In the genomic region with DNA sequence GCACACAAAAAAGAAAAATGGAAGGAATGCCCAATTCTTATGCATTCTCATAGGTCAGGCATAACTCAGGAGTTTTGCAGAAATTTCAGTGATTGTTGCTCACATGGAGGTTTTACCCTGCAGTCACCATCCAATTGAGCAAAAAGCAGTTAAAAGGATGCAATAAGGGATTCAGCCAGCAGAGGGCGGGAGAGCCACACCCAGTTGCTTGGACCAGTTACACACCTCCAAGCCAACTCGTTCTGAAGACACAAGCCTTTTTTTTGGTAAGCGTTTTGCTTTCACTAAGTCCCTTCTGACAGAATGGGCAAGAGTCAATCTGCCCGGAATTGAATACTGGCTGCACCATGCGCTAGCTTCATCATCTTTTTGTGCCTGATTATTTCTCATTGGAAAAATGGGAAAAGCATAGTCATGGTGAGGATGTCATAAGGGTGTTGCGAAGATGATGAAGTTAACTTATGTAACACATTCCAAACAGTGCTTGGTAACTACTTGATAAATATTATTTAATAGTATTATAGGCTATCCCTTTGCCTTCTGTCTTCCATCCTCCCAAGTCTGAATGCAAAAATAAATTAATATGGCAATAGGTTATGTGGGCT, we compare ENCODE assay signal across 8 cellular contexts.
DNase-seq lines count a peak whose midpoint lies in the region; ATAC-seq and TF ChIP-seq lines count a peak whose summit lies in the region.

No MANE protein-coding gene starts in this region.

- no peaks in the 10 kb centered on the region for H3K9me3 ChIP-seq in OCI-LY3 (ENCODE audit: insufficient read depth, low read length)
- H3K9me3 ChIP-seq in stomach, result no peaks in the 10 kb centered on the region

- TF ChIP-seq POLR2A in stomach (IDR thresholded peaks at IDR 0.05), result no peak

- H3K4me1 ChIP-seq in OCI-LY3 (ENCODE audit: low read length) (peaks cover 15% of the 10 kb centered on the region), stomach (peaks cover 0 to 7% (median 6%) of the 10 kb centered on the region in 4 donors)

- no peaks in the 10 kb centered on the region for H3K36me3 Mint-ChIP-seq in nephron (ENCODE audit: low read depth)

- H3K4me3 Mint-ChIP-seq in nephron, result no peak overlapping the region

- no peaks in the 10 kb centered on the region for H3K9me3 Mint-ChIP-seq in nephron

- peak overlapping the region in 2 of 3 experiments; percentile 13 to 35 for H3K27ac Mint-ChIP-seq in nephron

- DNase-seq in DMS 273 treated with DMSO at 0.1 percent for 48 hours (lab: John Stamatoyannopoulos, UW) (peak; percentile 36), HS-27A (ENCODE audit: low read depth) (peak; percentile 79), activated T-cell treated with anti-CD3 and anti-CD28 coated beads for 48 hours (ENCODE audit: low read depth) (peak; percentile 48), fibroblast of gingiva (ENCODE audit: low read depth) (peak; percentile 36), stomach (peak; percentile 78)

- H3K9ac ChIP-seq in OCI-LY3 (ENCODE audit: low read length), result no peak overlapping the region

- 26 to 31% (median 30%) methylated on average over 6 of the region's 6 CpGs for WGBS in stomach, 5 donors

- H3K27me3 Mint-ChIP-seq in nephron (ENCODE audit: low read depth), result no peaks in the 10 kb centered on the region

- no peak for TF ChIP-seq EP300 in stomach (IDR thresholded peaks at IDR 0.05)

- ATAC-seq in GM21423 (IDR thresholded peaks at IDR 0.05; ENCODE audit: unreplicated experiment), result peak; percentile 83

- peaks cover 5% of the 10 kb centered on the region for H3K36me3 ChIP-seq in OCI-LY3 (replicated peaks; ENCODE audit: low read depth, low read length)
- no peaks in the 10 kb centered on the region for H3K36me3 ChIP-seq in stomach

- H3K79me2 ChIP-seq in OCI-LY3 (ENCODE audit: low read length), result no peaks in the 10 kb centered on the region

- intact Hi-C loops in stomach (cut with DNase I; ENCODE audit: low total_unique reads), result no loop called here

- H3K4me3 ChIP-seq in OCI-LY3 (ENCODE audit: low read length) (peak overlapping the region; percentile 39), stomach (no peak overlapping the region)

- H3K27ac ChIP-seq in OCI-LY3 (ENCODE audit: low read length) (no peak overlapping the region), stomach (no peak overlapping the region)

- TF ChIP-seq CTCF in OCI-LY3 (IDR thresholded peaks at IDR 0.05; ENCODE audit: low read depth, low read length), result peak; percentile 97
- peak; percentile 86 to 94 (median 94) for TF ChIP-seq CTCF in nephron (IDR thresholded peaks at IDR 0.05; ENCODE audit: unreplicated experiment in 3 of 3)
- peak in 5 of 7 experiments; percentile 77 to 86 (median 80) for TF ChIP-seq CTCF in stomach (IDR thresholded peaks at IDR 0.05)

- no peaks in the 10 kb centered on the region for H4K20me1 ChIP-seq in OCI-LY3 (ENCODE audit: insufficient read depth, low read length)

- H2AFZ ChIP-seq in OCI-LY3 (ENCODE audit: low read depth, low read length), result no peak overlapping the region

- no peaks in the 10 kb centered on the region for H3K27me3 ChIP-seq in OCI-LY3 (ENCODE audit: low read depth, low read length)
- no peaks in the 10 kb centered on the region for H3K27me3 ChIP-seq in stomach

- peak overlapping the region; percentile 64 for H3K4me2 ChIP-seq in OCI-LY3 (ENCODE audit: low read length)

- peaks cover 6% of the 10 kb centered on the region for H3K4me1 Mint-ChIP-seq in nephron
